Comparison of ENCODE assay signal across 1 cellular context in genomic region chr13:113489549-113490495, GRCh38.
TF ChIP-seq lines count a peak whose summit lies in the region.

No MANE protein-coding gene starts in this region.

TF ChIP-seq in HEK293, 187 proteins besides CTCF, POLR2A, EP300 and RAD21 (continued from another document and continues in another):
- TF ChIP-seq, protein P1, sequence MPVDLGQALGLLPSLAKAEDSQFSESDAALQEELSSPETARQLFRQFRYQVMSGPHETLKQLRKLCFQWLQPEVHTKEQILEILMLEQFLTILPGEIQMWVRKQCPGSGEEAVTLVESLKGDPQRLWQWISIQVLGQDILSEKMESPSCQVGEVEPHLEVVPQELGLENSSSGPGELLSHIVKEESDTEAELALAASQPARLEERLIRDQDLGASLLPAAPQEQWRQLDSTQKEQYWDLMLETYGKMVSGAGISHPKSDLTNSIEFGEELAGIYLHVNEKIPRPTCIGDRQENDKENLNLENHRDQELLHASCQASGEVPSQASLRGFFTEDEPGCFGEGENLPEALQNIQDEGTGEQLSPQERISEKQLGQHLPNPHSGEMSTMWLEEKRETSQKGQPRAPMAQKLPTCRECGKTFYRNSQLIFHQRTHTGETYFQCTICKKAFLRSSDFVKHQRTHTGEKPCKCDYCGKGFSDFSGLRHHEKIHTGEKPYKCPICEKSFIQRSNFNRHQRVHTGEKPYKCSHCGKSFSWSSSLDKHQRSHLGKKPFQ (tag by site-specific recombination; IDR thresholded peaks at IDR 0.05), result no peak
- TF ChIP-seq ZNF394 (tag by site-specific recombination; IDR thresholded peaks at IDR 0.05; ENCODE audit: borderline replicate concordance) (peak; percentile 32; the same call in 1 of the 2 replicates), ZNF24 (tag by site-specific recombination; IDR thresholded peaks at IDR 0.05) (no peak), ZNF621 (tag by site-specific recombination; IDR thresholded peaks at IDR 0.05) (no peak), ZNF10 (tag by site-specific recombination; IDR thresholded peaks at IDR 0.05) (no peak), HOXA7 (CRISPR knock-in tag; IDR thresholded peaks at IDR 0.05; ENCODE audit: borderline replicate concordance) (no peak), ZNF610 (tag by site-specific recombination; IDR thresholded peaks at IDR 0.05; ENCODE audit: borderline replicate concordance) (no peak), ZNF26 (tag by site-specific recombination; IDR thresholded peaks at IDR 0.05) (no peak), SALL2 (tag by site-specific recombination; IDR thresholded peaks at IDR 0.05; ENCODE audit: borderline replicate concordance) (no peak), ZNF555 (tag by site-specific recombination; conservative IDR thresholded peaks at IDR 0.05) (no peak), ZBTB48 (tag by site-specific recombination; IDR thresholded peaks at IDR 0.05) (peak; percentile 70; the same call in 1 of the 2 replicates), ZBTB10 (tag by site-specific recombination; IDR thresholded peaks at IDR 0.05) (no peak), ZBTB20 (tag by site-specific recombination; IDR thresholded peaks at IDR 0.05) (peak; percentile 77; the same call in 1 of the 2 replicates), ZNF785 (tag by site-specific recombination; IDR thresholded peaks at IDR 0.05) (no peak), ZFP37 (tag by site-specific recombination; IDR thresholded peaks at IDR 0.05) (peak; percentile 64), ZNF140 (tag by site-specific recombination; IDR thresholded peaks at IDR 0.05) (no peak), ZNF513 (tag by site-specific recombination; IDR thresholded peaks at IDR 0.05) (no peak), ZNF404 (tag by site-specific recombination; IDR thresholded peaks at IDR 0.05) (no peak), OVOL3 (tag by site-specific recombination; IDR thresholded peaks at IDR 0.05) (no peak), MYNN (tag by site-specific recombination; IDR thresholded peaks at IDR 0.05; ENCODE audit: borderline replicate concordance) (no peak; the same call in 1 of the 2 replicates), KLF10 (tag by site-specific recombination; IDR thresholded peaks at IDR 0.05) (no peak), ZNF677 (tag by site-specific recombination; IDR thresholded peaks at IDR 0.05) (no peak), ZFHX2 (tag by site-specific recombination; conservative IDR thresholded peaks at IDR 0.05) (peak; percentile 79), ZNF280C (tag by site-specific recombination; IDR thresholded peaks at IDR 0.05) (no peak), ZBTB7A (tag by site-specific recombination; IDR thresholded peaks at IDR 0.05; ENCODE audit: low read depth) (no peak), ZNF302 (tag by site-specific recombination; IDR thresholded peaks at IDR 0.05; ENCODE audit: low read depth) (no peak), ZSCAN30 (tag by site-specific recombination; IDR thresholded peaks at IDR 0.05) (no peak), ZNF155 (tag by site-specific recombination; IDR thresholded peaks at IDR 0.05) (no peak)
- TF ChIP-seq, protein P2, sequence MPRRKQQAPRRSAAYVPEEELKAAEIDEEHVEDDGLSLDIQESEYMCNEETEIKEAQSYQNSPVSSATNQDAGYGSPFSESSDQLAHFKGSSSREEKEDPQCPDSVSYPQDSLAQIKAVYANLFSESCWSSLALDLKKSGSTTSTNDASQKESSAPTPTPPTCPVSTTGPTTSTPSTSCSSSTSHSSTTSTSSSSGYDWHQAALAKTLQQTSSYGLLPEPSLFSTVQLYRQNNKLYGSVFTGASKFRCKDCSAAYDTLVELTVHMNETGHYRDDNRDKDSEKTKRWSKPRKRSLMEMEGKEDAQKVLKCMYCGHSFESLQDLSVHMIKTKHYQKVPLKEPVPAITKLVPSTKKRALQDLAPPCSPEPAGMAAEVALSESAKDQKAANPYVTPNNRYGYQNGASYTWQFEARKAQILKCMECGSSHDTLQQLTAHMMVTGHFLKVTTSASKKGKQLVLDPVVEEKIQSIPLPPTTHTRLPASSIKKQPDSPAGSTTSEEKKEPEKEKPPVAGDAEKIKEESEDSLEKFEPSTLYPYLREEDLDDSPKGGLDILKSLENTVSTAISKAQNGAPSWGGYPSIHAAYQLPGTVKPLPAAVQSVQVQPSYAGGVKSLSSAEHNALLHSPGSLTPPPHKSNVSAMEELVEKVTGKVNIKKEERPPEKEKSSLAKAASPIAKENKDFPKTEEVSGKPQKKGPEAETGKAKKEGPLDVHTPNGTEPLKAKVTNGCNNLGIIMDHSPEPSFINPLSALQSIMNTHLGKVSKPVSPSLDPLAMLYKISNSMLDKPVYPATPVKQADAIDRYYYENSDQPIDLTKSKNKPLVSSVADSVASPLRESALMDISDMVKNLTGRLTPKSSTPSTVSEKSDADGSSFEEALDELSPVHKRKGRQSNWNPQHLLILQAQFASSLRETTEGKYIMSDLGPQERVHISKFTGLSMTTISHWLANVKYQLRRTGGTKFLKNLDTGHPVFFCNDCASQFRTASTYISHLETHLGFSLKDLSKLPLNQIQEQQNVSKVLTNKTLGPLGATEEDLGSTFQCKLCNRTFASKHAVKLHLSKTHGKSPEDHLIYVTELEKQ (tag by site-specific recombination; IDR thresholded peaks at IDR 0.05; ENCODE audit: borderline replicate concordance), result no peak
- TF ChIP-seq, protein P3, sequence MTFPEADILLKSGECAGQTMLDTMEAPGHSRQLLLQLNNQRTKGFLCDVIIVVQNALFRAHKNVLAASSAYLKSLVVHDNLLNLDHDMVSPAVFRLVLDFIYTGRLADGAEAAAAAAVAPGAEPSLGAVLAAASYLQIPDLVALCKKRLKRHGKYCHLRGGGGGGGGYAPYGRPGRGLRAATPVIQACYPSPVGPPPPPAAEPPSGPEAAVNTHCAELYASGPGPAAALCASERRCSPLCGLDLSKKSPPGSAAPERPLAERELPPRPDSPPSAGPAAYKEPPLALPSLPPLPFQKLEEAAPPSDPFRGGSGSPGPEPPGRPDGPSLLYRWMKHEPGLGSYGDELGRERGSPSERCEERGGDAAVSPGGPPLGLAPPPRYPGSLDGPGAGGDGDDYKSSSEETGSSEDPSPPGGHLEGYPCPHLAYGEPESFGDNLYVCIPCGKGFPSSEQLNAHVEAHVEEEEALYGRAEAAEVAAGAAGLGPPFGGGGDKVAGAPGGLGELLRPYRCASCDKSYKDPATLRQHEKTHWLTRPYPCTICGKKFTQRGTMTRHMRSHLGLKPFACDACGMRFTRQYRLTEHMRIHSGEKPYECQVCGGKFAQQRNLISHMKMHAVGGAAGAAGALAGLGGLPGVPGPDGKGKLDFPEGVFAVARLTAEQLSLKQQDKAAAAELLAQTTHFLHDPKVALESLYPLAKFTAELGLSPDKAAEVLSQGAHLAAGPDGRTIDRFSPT (tag by site-specific recombination; IDR thresholded peaks at IDR 0.05), result no peak
- TF ChIP-seq, protein P4, sequence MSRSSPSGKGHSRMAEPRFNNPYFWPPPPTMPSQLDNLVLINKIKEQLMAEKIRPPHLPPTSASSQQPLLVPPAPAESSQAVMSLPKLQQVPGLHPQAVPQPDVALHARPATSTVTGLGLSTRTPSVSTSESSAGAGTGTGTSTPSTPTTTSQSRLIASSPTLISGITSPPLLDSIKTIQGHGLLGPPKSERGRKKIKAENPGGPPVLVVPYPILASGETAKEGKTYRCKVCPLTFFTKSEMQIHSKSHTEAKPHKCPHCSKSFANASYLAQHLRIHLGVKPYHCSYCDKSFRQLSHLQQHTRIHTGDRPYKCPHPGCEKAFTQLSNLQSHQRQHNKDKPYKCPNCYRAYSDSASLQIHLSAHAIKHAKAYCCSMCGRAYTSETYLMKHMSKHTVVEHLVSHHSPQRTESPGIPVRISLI (tag by site-specific recombination; IDR thresholded peaks at IDR 0.05), result no peak
- TF ChIP-seq, protein P5, sequence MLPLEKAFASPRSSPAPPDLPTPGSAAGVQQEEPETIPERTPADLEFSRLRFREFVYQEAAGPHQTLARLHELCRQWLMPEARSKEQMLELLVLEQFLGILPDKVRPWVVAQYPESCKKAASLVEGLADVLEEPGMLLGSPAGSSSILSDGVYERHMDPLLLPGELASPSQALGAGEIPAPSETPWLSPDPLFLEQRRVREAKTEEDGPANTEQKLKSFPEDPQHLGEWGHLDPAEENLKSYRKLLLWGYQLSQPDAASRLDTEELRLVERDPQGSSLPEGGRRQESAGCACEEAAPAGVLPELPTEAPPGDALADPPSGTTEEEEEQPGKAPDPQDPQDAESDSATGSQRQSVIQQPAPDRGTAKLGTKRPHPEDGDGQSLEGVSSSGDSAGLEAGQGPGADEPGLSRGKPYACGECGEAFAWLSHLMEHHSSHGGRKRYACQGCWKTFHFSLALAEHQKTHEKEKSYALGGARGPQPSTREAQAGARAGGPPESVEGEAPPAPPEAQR (tag by site-specific recombination; IDR thresholded peaks at IDR 0.05), result no peak
- TF ChIP-seq, protein P6, sequence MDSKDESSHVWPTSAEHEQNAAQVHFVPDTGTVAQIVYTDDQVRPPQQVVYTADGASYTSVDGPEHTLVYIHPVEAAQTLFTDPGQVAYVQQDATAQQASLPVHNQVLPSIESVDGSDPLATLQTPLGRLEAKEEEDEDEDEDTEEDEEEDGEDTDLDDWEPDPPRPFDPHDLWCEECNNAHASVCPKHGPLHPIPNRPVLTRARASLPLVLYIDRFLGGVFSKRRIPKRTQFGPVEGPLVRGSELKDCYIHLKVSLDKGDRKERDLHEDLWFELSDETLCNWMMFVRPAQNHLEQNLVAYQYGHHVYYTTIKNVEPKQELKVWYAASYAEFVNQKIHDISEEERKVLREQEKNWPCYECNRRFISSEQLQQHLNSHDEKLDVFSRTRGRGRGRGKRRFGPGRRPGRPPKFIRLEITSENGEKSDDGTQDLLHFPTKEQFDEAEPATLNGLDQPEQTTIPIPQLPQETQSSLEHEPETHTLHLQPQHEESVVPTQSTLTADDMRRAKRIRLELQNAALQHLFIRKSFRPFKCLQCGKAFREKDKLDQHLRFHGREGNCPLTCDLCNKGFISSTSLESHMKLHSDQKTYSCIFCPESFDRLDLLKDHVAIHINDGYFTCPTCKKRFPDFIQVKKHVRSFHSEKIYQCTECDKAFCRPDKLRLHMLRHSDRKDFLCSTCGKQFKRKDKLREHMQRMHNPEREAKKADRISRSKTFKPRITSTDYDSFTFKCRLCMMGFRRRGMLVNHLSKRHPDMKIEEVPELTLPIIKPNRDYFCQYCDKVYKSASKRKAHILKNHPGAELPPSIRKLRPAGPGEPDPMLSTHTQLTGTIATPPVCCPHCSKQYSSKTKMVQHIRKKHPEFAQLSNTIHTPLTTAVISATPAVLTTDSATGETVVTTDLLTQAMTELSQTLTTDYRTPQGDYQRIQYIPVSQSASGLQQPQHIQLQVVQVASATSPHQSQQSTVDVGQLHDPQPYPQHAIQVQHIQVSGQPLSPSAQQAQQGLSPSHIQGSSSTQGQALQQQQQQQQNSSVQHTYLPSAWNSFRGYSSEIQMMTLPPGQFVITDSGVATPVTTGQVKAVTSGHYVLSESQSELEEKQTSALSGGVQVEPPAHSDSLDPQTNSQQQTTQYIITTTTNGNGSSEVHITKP (tag by site-specific recombination; IDR thresholded peaks at IDR 0.05), result no peak
